ENCODE assay signal across 30 cellular contexts in the genomic region with DNA sequence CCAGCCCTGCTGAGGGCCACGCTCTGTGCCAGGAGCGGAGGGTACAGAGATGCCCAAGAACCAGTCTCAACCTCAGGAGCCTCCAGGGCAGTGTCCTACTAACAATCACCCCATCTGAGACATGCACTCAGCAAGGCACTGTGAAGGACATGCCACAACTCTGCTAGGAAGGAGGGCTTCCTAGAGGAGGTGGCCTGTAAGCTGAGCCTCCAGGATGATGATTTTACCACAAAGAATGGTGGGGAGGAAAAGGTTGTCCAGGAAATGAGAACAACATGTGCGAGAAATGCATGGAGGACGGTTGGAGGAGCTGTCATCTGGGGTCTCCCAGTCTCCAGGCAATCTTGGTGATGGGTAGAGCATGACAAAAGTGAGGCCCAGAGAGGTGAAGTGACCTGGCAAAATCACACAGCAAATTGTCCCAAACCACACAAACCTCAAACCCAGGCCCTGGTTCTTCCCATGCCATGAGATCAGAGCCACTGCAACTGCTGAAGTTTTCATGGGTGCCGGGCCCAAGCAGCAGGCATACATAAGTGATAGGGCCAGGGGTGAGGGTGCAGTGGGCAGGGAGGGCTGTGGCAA. TPM values are rescaled to one million over a fixed set of nuclear protein-coding genes. Genes with fewer than 3 reads are reported as not detected.
"Had no signal": no experiment of that assay in that cellular context is flagged by ENCODE, and none has a peak within 500 bp of the region (broad histone marks: within the 10 kb centered on the region; RNA-seq: fewer than 3 reads in every experiment).

No MANE protein-coding gene starts in this region.

- H2AFZ ChIP-seq: hepatocyte had no signal

- H3K27me3 ChIP-seq: ascending aorta, breast epithelium, dorsolateral prefrontal cortex, foreskin keratinocyte, hepatocyte had no signal

- DNase-seq: activated CD4-positive, alpha-beta memory T cell treated with anti-CD3 and anti-CD28 coated beads for 36 hours; activated CD4-positive, alpha-beta T cell treated with anti-CD3 and anti-CD28 coated beads for 36 hours; activated CD4-positive, alpha-beta T cell treated with anti-CD3 and anti-CD28 coated beads, Interleukin-2, amount 10 ng/mL, durations not matched to agents 24 days and 14 days; activated CD4-positive, CD25-positive, alpha-beta regulatory T cell; activated CD4-positive, CD25-positive, alpha-beta regulatory T cell treated with anti-CD3 and anti-CD28 coated beads, Interleukin-2, amount 50 U/mL, for 72 hours; activated CD8-positive, alpha-beta memory T cell treated with anti-CD3 and anti-CD28 coated beads, Interleukin-2, amount 10 ng/mL, durations not matched to agents 7 days and 5 days; activated CD8-positive, alpha-beta memory T cell treated with anti-CD3 and anti-CD28 coated beads, Interleukin-2, amount 50 U/mL, for 4 hours; activated CD8-positive, alpha-beta T cell treated with anti-CD3 and anti-CD28 coated beads, Interleukin-2, amount 10 ng/mL, durations not matched to agents 7 days and 5 days; activated gamma-delta T cell; activated naive CD4-positive, alpha-beta T cell; activated naive CD4-positive, alpha-beta T cell treated with anti-CD3 and anti-CD28 coated beads, Interleukin-2, amount 10 ng/mL, durations not matched to agents 7 days and 5 days; activated naive CD8-positive, alpha-beta T cell treated with anti-CD3 and anti-CD28 coated beads, Interleukin-2, amount 10 ng/mL, durations not matched to agents 7 days and 5 days; activated T-cell treated with anti-CD3 and anti-CD28 coated beads, Interleukin-2, amount 50 U/mL, for 1 hour; activated T-cell treated with anti-CD3 and anti-CD28 coated beads, Interleukin-2, amount 50 U/mL, for 72 hours; effector memory CD8-positive, alpha-beta T cell; erythroblast; foreskin keratinocyte; T-helper 2 cell had no signal

- H3K9me3 ChIP-seq: ascending aorta, breast epithelium, esophagus muscularis mucosa, gastroesophageal sphincter, heart right ventricle had no signal

- H3K4me3 Mint-ChIP-seq: activated CD4-positive, alpha-beta memory T cell treated with anti-CD3 and anti-CD28 coated beads for 36 hours; activated CD4-positive, alpha-beta T cell treated with anti-CD3 and anti-CD28 coated beads for 36 hours; activated CD4-positive, alpha-beta T cell treated with anti-CD3 and anti-CD28 coated beads, Interleukin-2, amount 10 ng/mL, durations not matched to agents 24 days and 14 days; activated CD8-positive, alpha-beta memory T cell treated with anti-CD3 and anti-CD28 coated beads, Interleukin-2, amount 10 ng/mL, durations not matched to agents 7 days and 5 days; activated CD8-positive, alpha-beta T cell treated with anti-CD3 and anti-CD28 coated beads, Interleukin-2, amount 10 ng/mL, durations not matched to agents 7 days and 5 days; activated naive CD4-positive, alpha-beta T cell treated with anti-CD3 and anti-CD28 coated beads, Interleukin-2, amount 10 ng/mL, durations not matched to agents 7 days and 5 days; activated naive CD8-positive, alpha-beta T cell treated with anti-CD3 and anti-CD28 coated beads, Interleukin-2, amount 10 ng/mL, durations not matched to agents 7 days and 5 days; activated T-cell treated with anti-CD3 and anti-CD28 coated beads, Interleukin-2, amount 50 U/mL, for 72 hours; central memory CD8-positive, alpha-beta T cell; dendritic cell treated with granulocyte-macrophage colony-stimulating factor and Interleukin-4, amounts not matched to agents 40 ng/mL and 50 ng/mL, for 4 days; effector memory CD8-positive, alpha-beta T cell had no signal

- H3K36me3 Mint-ChIP-seq: activated CD4-positive, alpha-beta memory T cell treated with anti-CD3 and anti-CD28 coated beads for 36 hours; activated CD8-positive, alpha-beta memory T cell treated with anti-CD3 and anti-CD28 coated beads, Interleukin-2, amount 10 ng/mL, durations not matched to agents 7 days and 5 days; activated naive CD4-positive, alpha-beta T cell treated with anti-CD3 and anti-CD28 coated beads, Interleukin-2, amount 10 ng/mL, durations not matched to agents 7 days and 5 days; activated naive CD4-positive, alpha-beta T cell treated with anti-CD3 and anti-CD28 coated beads, Interleukin-2, amount 50 U/mL, for 72 hours; activated naive CD8-positive, alpha-beta T cell treated with anti-CD3 and anti-CD28 coated beads, Interleukin-2, amount 10 ng/mL, durations not matched to agents 7 days and 5 days; brain had no signal

- H3K9me3 Mint-ChIP-seq: activated CD4-positive, alpha-beta memory T cell treated with anti-CD3 and anti-CD28 coated beads for 36 hours; activated CD4-positive, alpha-beta T cell treated with anti-CD3 and anti-CD28 coated beads, Interleukin-2, amount 10 ng/mL, durations not matched to agents 24 days and 14 days; activated naive CD4-positive, alpha-beta T cell treated with anti-CD3 and anti-CD28 coated beads, Interleukin-2, amount 10 ng/mL, durations not matched to agents 7 days and 5 days; activated naive CD4-positive, alpha-beta T cell treated with anti-CD3 and anti-CD28 coated beads, Interleukin-2, amount 50 U/mL, for 72 hours; activated naive CD8-positive, alpha-beta T cell treated with anti-CD3 and anti-CD28 coated beads, Interleukin-2, amount 10 ng/mL, durations not matched to agents 7 days and 5 days; activated T-cell treated with anti-CD3 and anti-CD28 coated beads, Interleukin-2, amount 50 U/mL, for 72 hours; brain; central memory CD8-positive, alpha-beta T cell; dendritic cell treated with granulocyte-macrophage colony-stimulating factor and Interleukin-4, amounts not matched to agents 40 ng/mL and 50 ng/mL, for 4 days; effector memory CD8-positive, alpha-beta T cell had no signal

- H3K27ac ChIP-seq: ascending aorta, coronary artery, dorsolateral prefrontal cortex, esophagus muscularis mucosa, foreskin keratinocyte, gastroesophageal sphincter, heart right ventricle, hepatocyte had no signal

- H3K4me3 ChIP-seq: ascending aorta, breast epithelium, coronary artery, dorsolateral prefrontal cortex, esophagus muscularis mucosa, gastroesophageal sphincter, heart right ventricle, hepatocyte had no signal

- H3K4me1 ChIP-seq: ascending aorta had no signal

- H3K27ac Mint-ChIP-seq: activated CD4-positive, alpha-beta memory T cell treated with anti-CD3 and anti-CD28 coated beads for 36 hours; activated CD4-positive, alpha-beta T cell treated with anti-CD3 and anti-CD28 coated beads for 36 hours; activated CD4-positive, alpha-beta T cell treated with anti-CD3 and anti-CD28 coated beads, Interleukin-2, amount 10 ng/mL, durations not matched to agents 24 days and 14 days; activated CD8-positive, alpha-beta memory T cell treated with anti-CD3 and anti-CD28 coated beads, Interleukin-2, amount 10 ng/mL, durations not matched to agents 7 days and 5 days; activated CD8-positive, alpha-beta T cell treated with anti-CD3 and anti-CD28 coated beads, Interleukin-2, amount 10 ng/mL, durations not matched to agents 7 days and 5 days; activated naive CD4-positive, alpha-beta T cell treated with anti-CD3 and anti-CD28 coated beads, Interleukin-2, amount 10 ng/mL, durations not matched to agents 7 days and 5 days; activated naive CD4-positive, alpha-beta T cell treated with anti-CD3 and anti-CD28 coated beads, Interleukin-2, amount 50 U/mL, for 72 hours; activated naive CD8-positive, alpha-beta T cell treated with anti-CD3 and anti-CD28 coated beads, Interleukin-2, amount 10 ng/mL, durations not matched to agents 7 days and 5 days; activated T-cell treated with anti-CD3 and anti-CD28 coated beads, Interleukin-2, amount 50 U/mL, for 72 hours; dendritic cell treated with granulocyte-macrophage colony-stimulating factor and Interleukin-4, amounts not matched to agents 40 ng/mL and 50 ng/mL, for 4 days had no signal

- H3K4me2 ChIP-seq: hepatocyte had no signal

- H3K79me2 ChIP-seq: hepatocyte had no signal

- H3K4me1 Mint-ChIP-seq: activated CD4-positive, alpha-beta T cell treated with anti-CD3 and anti-CD28 coated beads for 36 hours; activated CD4-positive, alpha-beta T cell treated with anti-CD3 and anti-CD28 coated beads, Interleukin-2, amount 10 ng/mL, durations not matched to agents 24 days and 14 days; activated CD8-positive, alpha-beta memory T cell treated with anti-CD3 and anti-CD28 coated beads, Interleukin-2, amount 10 ng/mL, durations not matched to agents 7 days and 5 days; activated naive CD4-positive, alpha-beta T cell treated with anti-CD3 and anti-CD28 coated beads, Interleukin-2, amount 10 ng/mL, durations not matched to agents 7 days and 5 days; activated naive CD8-positive, alpha-beta T cell treated with anti-CD3 and anti-CD28 coated beads, Interleukin-2, amount 10 ng/mL, durations not matched to agents 7 days and 5 days; central memory CD8-positive, alpha-beta T cell had no signal

- ATAC-seq: activated CD4-positive, alpha-beta T cell treated with anti-CD3 and anti-CD28 coated beads for 36 hours; activated CD8-positive, alpha-beta memory T cell treated with anti-CD3 and anti-CD28 coated beads, Interleukin-2, amount 10 ng/mL, durations not matched to agents 7 days and 5 days; activated CD8-positive, alpha-beta T cell treated with anti-CD3 and anti-CD28 coated beads, Interleukin-2, amount 10 ng/mL, durations not matched to agents 7 days and 5 days; activated naive CD4-positive, alpha-beta T cell treated with anti-CD3 and anti-CD28 coated beads, Interleukin-2, amount 50 U/mL, for 72 hours; activated T-cell treated with anti-CD3 and anti-CD28 coated beads, Interleukin-2, amount 50 U/mL, for 72 hours; effector memory CD8-positive, alpha-beta T cell; foreskin keratinocyte; gastroesophageal sphincter had no signal

- H3K27me3 Mint-ChIP-seq: activated CD4-positive, alpha-beta T cell treated with anti-CD3 and anti-CD28 coated beads for 36 hours had no signal

- H3K36me3 ChIP-seq: ascending aorta, breast epithelium, esophagus muscularis mucosa, gastroesophageal sphincter, heart right ventricle had no signal

RNA-seq across cellular contexts. Expression of gene CNGB1, which starts 30.5 kb away (rescaled TPM):
- polyA plus RNA-seq: heart right ventricle, hepatocyte had no signal
